8 cellular contexts compared by ENCODE assay signal in genomic region chr18:48800877-48801727, GRCh38.
DNase-seq lines count a peak whose midpoint lies in the region; ATAC-seq and TF ChIP-seq lines count a peak whose summit lies in the region.

No MANE protein-coding gene starts in this region.

- H2AFZ ChIP-seq in smooth muscle cell (ENCODE audit: low read depth) (no peak overlapping the region), SK-N-SH (ENCODE audit: low read depth) (no peak overlapping the region)

- H3K36me3 ChIP-seq in body of pancreas (replicated peaks in 1 of 2; ENCODE audit: insufficient read depth in 1 of 2, low read depth in 2 of 2): no peaks in the 10 kb centered on the region
- H3K36me3 ChIP-seq in smooth muscle cell (ENCODE audit: low read depth): no peaks in the 10 kb centered on the region
- peaks cover 6 to 53% of the 10 kb centered on the region in 2 experiments for H3K36me3 ChIP-seq in SK-N-SH (replicated peaks in 1 of 2; ENCODE audit: control insufficient read depth in 1 of 2, insufficient read depth in 2 of 2, low read length in 1 of 2)

- intact Hi-C loops in body of pancreas (cut with DNase I): no loop called here

- POLR2A ChIA-PET in SK-N-SH (lab: Yijun Ruan, JAX): no interaction called here

- H3K4me2 ChIP-seq in smooth muscle cell (peak overlapping the region; percentile 63), SK-N-SH (no peak overlapping the region)

- H3K9ac ChIP-seq in smooth muscle cell (ENCODE audit: low read depth) (peak overlapping the region; percentile 69), SK-N-SH (no peak overlapping the region)

- no peak for TF ChIP-seq POLR2A in body of pancreas (IDR thresholded peaks at IDR 0.05)

- H3K9me3 ChIP-seq in body of pancreas: no peaks in the 10 kb centered on the region
- no peaks in the 10 kb centered on the region for H3K9me3 ChIP-seq in smooth muscle cell (replicated peaks; ENCODE audit: low read depth)
- no peaks in the 10 kb centered on the region for H3K9me3 ChIP-seq in SK-N-SH

- peaks cover 20% of the 10 kb centered on the region for H3K4me1 ChIP-seq in body of pancreas
- no peaks in the 10 kb centered on the region for H3K4me1 ChIP-seq in smooth muscle cell (ENCODE audit: low read depth)
- peaks cover 0 to 28% of the 10 kb centered on the region in 2 experiments; a peak in 2 of 4 replicates for H3K4me1 ChIP-seq in SK-N-SH (ENCODE audit: control insufficient read depth in 1 of 2, insufficient read depth in 2 of 2, low read depth in 1 of 2, low read length in 1 of 2)

- TF ChIP-seq CTCF in body of pancreas (IDR thresholded peaks at IDR 0.05) (no peak), smooth muscle cell (IDR thresholded peaks at IDR 0.05; ENCODE audit: borderline replicate concordance, insufficient read depth, poor library complexity, severe bottlenecking) (no peak), SK-N-SH (IDR thresholded peaks at IDR 0.05) (no peak)

- H3K4me3 ChIP-seq in body of pancreas (no peak overlapping the region), smooth muscle cell (no peak overlapping the region), SK-N-SH (ENCODE audit: low read depth in 2 of 2, low read length in 1 of 2) (no peak overlapping the region)

- ATAC-seq in HG03108 (IDR thresholded peaks at IDR 0.05; ENCODE audit: unreplicated experiment): peak; percentile 46
- ATAC-seq in body of pancreas: no peak

- H3F3A ChIP-seq in smooth muscle cell (ENCODE audit: low read depth): peaks cover 9% of the 10 kb centered on the region
- no peaks in the 10 kb centered on the region for H3F3A ChIP-seq in SK-N-SH (replicated peaks; ENCODE audit: insufficient read depth)

- peak overlapping the region in 2 of 4 donors; percentile 22 to 35 for H3K27ac ChIP-seq in body of pancreas
- peak overlapping the region; percentile 94 for H3K27ac ChIP-seq in smooth muscle cell (ENCODE audit: low read depth)
- no peak overlapping the region; a peak in 1 of 4 replicates for H3K27ac ChIP-seq in SK-N-SH (ENCODE audit: low read depth in 2 of 2, low read length in 1 of 2)

- H3K27me3 ChIP-seq in body of pancreas (no peaks in the 10 kb centered on the region), smooth muscle cell (ENCODE audit: low read depth) (no peaks in the 10 kb centered on the region), SK-N-SH (ENCODE audit: insufficient read depth) (no peaks in the 10 kb centered on the region)

- no peak for TF ChIP-seq RAD21 in SK-N-SH (IDR thresholded peaks at IDR 0.05; ENCODE audit: low read length)

- no peak for TF ChIP-seq EP300 in SK-N-SH (IDR thresholded peaks at IDR 0.05; ENCODE audit: borderline replicate concordance in 1 of 2, low read depth in 1 of 2, low read length in 1 of 2)

- CTCF ChIA-PET in SK-N-SH (lab: Yijun Ruan, JAX): interaction anchor here (0.5 to 1.5 kb wide), 3 partner anchors 12 to 31 kb away, joined by 3 to 4 read pairs (median 3); no protein-coding TSS in a partner anchor

- in situ Hi-C loops in ACHN (cut with HindIII; ENCODE audit: low pct_ligation_motif_present, low pct_unique_long_range_greater_than_20kb, low sequenced_read_pairs): no loop called here

- DNase-seq in activated naive CD4-positive, alpha-beta T cell treated with Interleukin-2 at 50 U/mL for 16 hours: peak; percentile 17
- no peak for DNase-seq in activated naive CD4-positive, alpha-beta T cell (lab: John Stamatoyannopoulos, UW)
- peak in 3 of 4 donors; percentile 6 to 9 (median 8) for DNase-seq in body of pancreas
- DNase-seq in smooth muscle cell (lab: John Stamatoyannopoulos, UW; ENCODE audit: unreplicated experiment): no peak
- no peak for DNase-seq in SK-N-SH
- no peak for DNase-seq in ACHN
- DNase-seq in AG20443 (ENCODE audit: low spot score): no peak

- 88 to 89% methylated on average over 13 to 14 of the region's 14 CpGs for WGBS in body of pancreas, 2 donors
- WGBS in smooth muscle cell (ENCODE audit: low lambda C conversion rate): 44% methylated on average over 14 of the region's 14 CpGs
- 95% methylated on average over 12 of the region's 14 CpGs for WGBS in SK-N-SH (ENCODE audit: low lambda C conversion rate)

- no peaks in the 10 kb centered on the region for H3K9me2 ChIP-seq in SK-N-SH

- H3K79me2 ChIP-seq in smooth muscle cell (ENCODE audit: low read depth) (peaks cover 3% of the 10 kb centered on the region), SK-N-SH (ENCODE audit: insufficient read depth) (no peaks in the 10 kb centered on the region; the same call in 1 of the 2 replicates)

- H4K20me1 ChIP-seq in smooth muscle cell (ENCODE audit: low read depth) (no peaks in the 10 kb centered on the region), SK-N-SH (ENCODE audit: insufficient read depth) (no peaks in the 10 kb centered on the region)

TF ChIP-seq in SK-N-SH, 30 proteins besides CTCF, POLR2A, EP300 and RAD21:
- TF ChIP-seq RXRA (IDR thresholded peaks at IDR 0.05; ENCODE audit: borderline replicate concordance, low read depth) (no peak), ELF1 (IDR thresholded peaks at IDR 0.05) (no peak), CHD2 (IDR thresholded peaks at IDR 0.05; ENCODE audit: low read length, partially characterized antibody) (no peak), PBX3 (IDR thresholded peaks at IDR 0.05) (no peak), GABPA (IDR thresholded peaks at IDR 0.05; ENCODE audit: low read depth) (no peak), MEF2A (IDR thresholded peaks at IDR 0.05; ENCODE audit: borderline replicate concordance, low read depth) (no peak), TAF1 (IDR thresholded peaks at IDR 0.05; ENCODE audit: borderline replicate concordance, low read depth, low read length) (no peak), JUND (IDR thresholded peaks at IDR 0.05) (no peak), YY1 (IDR thresholded peaks at IDR 0.05; ENCODE audit: low read depth) (no peak), MXI1 (IDR thresholded peaks at IDR 0.05; ENCODE audit: low read depth, low read length) (no peak), IRF3 (IDR thresholded peaks at IDR 0.05; ENCODE audit: low read depth, low read length) (no peak), MAX (IDR thresholded peaks at IDR 0.05; ENCODE audit: low read depth) (no peak), RFX5 (IDR thresholded peaks at IDR 0.05; ENCODE audit: low read length) (no peak), NRF1 (IDR thresholded peaks at IDR 0.05; ENCODE audit: low read depth, low read length) (no peak)

Comparison
In these comparisons a context has a peak if more than half of its experiments do, and no peak if none do; other contexts are left out.
1. DNase-seq: peak in activated naive CD4-positive, alpha-beta T cell treated with Interleukin-2 at 50 U/mL for 16 hours (single experiment) and body of pancreas (3 of 4); none in activated naive CD4-positive, alpha-beta T cell (0 of 4), smooth muscle cell (single experiment), SK-N-SH (single experiment), ACHN (single experiment) and AG20443 (single experiment).